20 cellular contexts compared by ENCODE assay signal in the genomic region with DNA sequence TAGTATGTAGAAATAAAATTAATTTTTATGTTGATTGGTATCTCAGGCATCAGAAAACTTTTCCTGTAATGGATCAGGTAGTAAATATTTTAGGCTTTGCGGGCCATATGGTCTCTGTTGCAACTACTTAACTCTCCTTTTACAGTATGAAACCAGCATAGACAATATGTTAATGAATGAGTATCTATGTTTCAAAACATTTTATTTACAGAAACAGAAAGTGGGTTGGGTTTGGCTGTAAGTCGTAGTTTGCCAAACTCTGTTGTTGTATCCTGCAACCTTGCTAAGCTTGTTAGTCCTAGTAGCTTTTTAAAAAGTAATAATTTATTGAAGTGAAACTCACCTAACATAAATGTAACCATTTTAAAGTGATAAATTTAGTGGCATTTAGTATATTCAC.
"Had no signal": no experiment of that assay in that cellular context is flagged by ENCODE, and none has a peak within 500 bp of the region (broad histone marks: within the 10 kb centered on the region; RNA-seq: fewer than 3 reads in every experiment).

No MANE protein-coding gene starts in this region.

- H3K27me3 ChIP-seq: body of pancreas, gastroesophageal sphincter, heart right ventricle had no signal

- H3K36me3 ChIP-seq: gastroesophageal sphincter, heart right ventricle, lower lobe of right lung had no signal

- H3K27me3 Mint-ChIP-seq: activated B cell treated with CpG ODN at 0.5 μM for 24 hours; activated CD4-positive, alpha-beta T cell treated with anti-CD3 and anti-CD28 coated beads, Interleukin-2, amount 10 ng/mL, durations not matched to agents 24 days and 14 days; activated naive CD8-positive, alpha-beta T cell; stimulated activated memory B cell treated with anti-CD40 and anti-IgM and Interleukin-4, amounts not matched to agents 10 μg/mL and 1 μg/mL and 100 μg/mL, for 72 hours had no signal

- ATAC-seq: activated CD8-positive, alpha-beta T cell treated with anti-CD3 and anti-CD28 coated beads, Interleukin-2, amount 10 ng/mL, durations not matched to agents 7 days and 5 days; body of pancreas; gastroesophageal sphincter; heart right ventricle; left cardiac atrium; lower lobe of right lung; stimulated activated memory B cell treated with anti-CD40 and anti-IgM and Interleukin-4, amounts not matched to agents 10 μg/mL and 1 μg/mL and 100 μg/mL, for 72 hours had no signal

- H3K4me3 ChIP-seq: body of pancreas, gastroesophageal sphincter, heart right ventricle, lower lobe of right lung had no signal

- H3K4me3 Mint-ChIP-seq: activated B cell treated with CpG ODN at 0.5 μM for 24 hours; activated CD4-positive, alpha-beta T cell treated with anti-CD3 and anti-CD28 coated beads, Interleukin-2, amount 10 ng/mL, durations not matched to agents 24 days and 14 days; activated CD8-positive, alpha-beta T cell treated with anti-CD3 and anti-CD28 coated beads, Interleukin-2, amount 10 ng/mL, durations not matched to agents 7 days and 5 days; activated naive CD8-positive, alpha-beta T cell; nephron progenitor cell; stimulated activated memory B cell treated with anti-CD40 and anti-IgM and Interleukin-4, amounts not matched to agents 10 μg/mL and 1 μg/mL and 100 μg/mL, for 72 hours had no signal

- H3K27ac ChIP-seq: body of pancreas, gastroesophageal sphincter, heart right ventricle, lower lobe of right lung had no signal

- FAIRE-seq: colon, endometrium had no signal

- H3K27ac Mint-ChIP-seq: activated B cell treated with CpG ODN at 0.5 μM for 24 hours; activated CD4-positive, alpha-beta T cell treated with anti-CD3 and anti-CD28 coated beads, Interleukin-2, amount 10 ng/mL, durations not matched to agents 24 days and 14 days; activated CD8-positive, alpha-beta T cell treated with anti-CD3 and anti-CD28 coated beads, Interleukin-2, amount 10 ng/mL, durations not matched to agents 7 days and 5 days; activated naive CD8-positive, alpha-beta T cell; nephron progenitor cell; stimulated activated memory B cell treated with anti-CD40 and anti-IgM and Interleukin-4, amounts not matched to agents 10 μg/mL and 1 μg/mL and 100 μg/mL, for 72 hours had no signal

- H3K4me1 Mint-ChIP-seq: activated B cell treated with CpG ODN at 0.5 μM for 24 hours; nephron progenitor cell; stimulated activated memory B cell treated with anti-CD40 and anti-IgM and Interleukin-4, amounts not matched to agents 10 μg/mL and 1 μg/mL and 100 μg/mL, for 72 hours had no signal

- H3K4me1 ChIP-seq: body of pancreas, gastroesophageal sphincter, lower lobe of right lung had no signal

- H3K9me3 ChIP-seq: body of pancreas had no signal

- DNase-seq: activated B cell treated with CpG ODN at 0.5 μM for 24 hours; activated CD4-positive, alpha-beta T cell treated with anti-CD3 and anti-CD28 coated beads, Interleukin-2, amount 10 ng/mL, durations not matched to agents 24 days and 14 days; activated CD8-positive, alpha-beta memory T cell treated with anti-CD3 and anti-CD28 coated beads, Interleukin-2, amount 50 U/mL, for 4 hours; activated CD8-positive, alpha-beta T cell treated with anti-CD3 and anti-CD28 coated beads, Interleukin-2, amount 10 ng/mL, durations not matched to agents 7 days and 5 days; activated gamma-delta T cell; activated T-cell treated with anti-CD3 and anti-CD28 coated beads, Interleukin-2, amount 50 U/mL, for 48 hours; amniotic stem cell; body of pancreas; caudate nucleus; heart right ventricle; left cardiac atrium; lower lobe of right lung; nephron progenitor cell; occipital lobe; stimulated activated CD4-positive, alpha-beta T cell treated with anti-CD3 and anti-CD28 coated beads, Interleukin-2, amount 100 ng/mL, for 48 hours had no signal
